ENCODE assay signal across 13 cellular contexts in genomic region chr6:119308048-119308570, GRCh38. TPM values are rescaled to one million over a fixed set of nuclear protein-coding genes. Genes with fewer than 3 reads are reported as not detected.
DNase-seq lines count a peak whose midpoint lies in the region; ATAC-seq and TF ChIP-seq lines count a peak whose summit lies in the region.
"Had no signal": no experiment of that assay in that cellular context is flagged by ENCODE, and none has a peak within 500 bp of the region (broad histone marks: within the 10 kb centered on the region; RNA-seq: fewer than 3 reads in every experiment).

No MANE protein-coding gene starts in this region.

- H3K27me3 ChIP-seq in body of pancreas = no peaks in the 10 kb centered on the region
- no peaks in the 10 kb centered on the region for H3K27me3 ChIP-seq in mesenchymal stem cell (ENCODE audit: control insufficient read depth in 1 of 2, insufficient read depth in 1 of 2, low read length in 2 of 2)
- H3K27me3 ChIP-seq: tibial nerve had no signal

- no peak for DNase-seq in Calu3
- DNase-seq in body of pancreas = no peak
- DNase-seq in mesenchymal stem cell = peak; percentile 81
- DNase-seq in T-helper 2 cell treated with Interferon-gamma antibody and Interleukin-4, amounts not matched to agents 5 μg/mL and 100 μg/mL, for 36 hours (ENCODE audit: low spot score) = no peak
- DNase-seq in COR-L47 (lab: John Stamatoyannopoulos, UW) = no peak
- DNase-seq in NCI-H2227 (lab: John Stamatoyannopoulos, UW; ENCODE audit: unreplicated experiment) = no peak
- DNase-seq: activated naive CD8-positive, alpha-beta T cell treated with anti-CD3 and anti-CD28 coated beads, Interleukin-2, amount 50 U/mL, for 24 hours; NCI-H1417 treated with DMSO at 0.1 percent for 48 hours; T-helper 9 cell had no signal

- no peak overlapping the region for H4K91ac ChIP-seq in mesenchymal stem cell (ENCODE audit: low read length)

- intact Hi-C loops in Calu3 (cut with micrococcal nuclease; ENCODE audit: unreplicated experiment) (loop anchor here (5.0 kb wide), 1 partner anchor 176 kb away; no protein-coding TSS in a partner anchor), body of pancreas (cut with DNase I) (no loop called here)

- peaks cover 0 to 2% of the 10 kb centered on the region in 2 donors for H3K36me3 ChIP-seq in body of pancreas (replicated peaks in 1 of 2; ENCODE audit: insufficient read depth in 1 of 2, low read depth in 2 of 2)
- H3K36me3 ChIP-seq in mesenchymal stem cell (ENCODE audit: control insufficient read depth in 1 of 2, insufficient read depth in 2 of 2, low read depth in 1 of 2, low read length in 2 of 2) = peaks cover 0 to 46% of the 10 kb centered on the region in 2 experiments

- H2AK5ac ChIP-seq in mesenchymal stem cell (ENCODE audit: low read length, severe bottlenecking) = no peak overlapping the region

- CTCF ChIA-PET in Calu3 (lab: Charles Lee) = no interaction called here

- H3K27ac Mint-ChIP-seq in Calu3 (ENCODE audit: unreplicated experiment) = peak overlapping the region; percentile 38
- no peak overlapping the region for H3K27ac Mint-ChIP-seq in T-helper 2 cell treated with Interferon-gamma antibody and Interleukin-4, amounts not matched to agents 5 μg/mL and 100 μg/mL, for 36 hours
- H3K27ac Mint-ChIP-seq: activated naive CD8-positive, alpha-beta T cell treated with anti-CD3 and anti-CD28 coated beads, Interleukin-2, amount 50 U/mL, for 24 hours had no signal

- TF ChIP-seq CTCF in Calu3 (IDR thresholded peaks at IDR 0.05; ENCODE audit: unreplicated experiment) (no peak), body of pancreas (IDR thresholded peaks at IDR 0.05) (no peak)

- no peak overlapping the region for H4K8ac ChIP-seq in mesenchymal stem cell (ENCODE audit: low read length)

- H3K4me3 ChIP-seq in body of pancreas (no peak overlapping the region), mesenchymal stem cell (ENCODE audit: insufficient read depth in 1 of 2, low read depth in 1 of 2, low read length in 2 of 2) (no peak overlapping the region)
- H3K4me3 ChIP-seq: skin epidermis, tibial nerve had no signal

- WGBS in body of pancreas, 2 donors = 79 to 80% methylated on average over 2 of the region's 2 CpGs
- WGBS in mesenchymal stem cell = 33% methylated on average over 1 of the region's 2 CpGs

- H2BK15ac ChIP-seq in mesenchymal stem cell (ENCODE audit: low read depth, poor library complexity, severe bottlenecking) = no peak overlapping the region

- no peaks in the 10 kb centered on the region for H3K9me3 ChIP-seq in body of pancreas
- no peaks in the 10 kb centered on the region for H3K9me3 ChIP-seq in mesenchymal stem cell (ENCODE audit: control insufficient read depth, low read length)
- H3K9me3 ChIP-seq: tibial nerve had no signal

- no peak overlapping the region for H3K14ac ChIP-seq in mesenchymal stem cell (ENCODE audit: low read length in 2 of 2)

- no peaks in the 10 kb centered on the region for H3K9me3 Mint-ChIP-seq in Calu3 (ENCODE audit: low read depth, unreplicated experiment)
- H3K9me3 Mint-ChIP-seq in T-helper 2 cell treated with Interferon-gamma antibody and Interleukin-4, amounts not matched to agents 5 μg/mL and 100 μg/mL, for 36 hours = no peaks in the 10 kb centered on the region
- H3K9me3 Mint-ChIP-seq: activated naive CD8-positive, alpha-beta T cell treated with anti-CD3 and anti-CD28 coated beads, Interleukin-2, amount 50 U/mL, for 24 hours had no signal

- no peak overlapping the region for H2BK120ac ChIP-seq in mesenchymal stem cell (ENCODE audit: low read depth, low read length)

- H2AFZ ChIP-seq in mesenchymal stem cell (ENCODE audit: low read depth, low read length) = no peak overlapping the region

- no peak for TF ChIP-seq POLR2A in body of pancreas (IDR thresholded peaks at IDR 0.05)
- TF ChIP-seq POLR2A in GM18505 (IDR thresholded peaks at IDR 0.05; ENCODE audit: borderline replicate concordance, extremely low read depth, insufficient read depth, insufficient read length) = no peak

- H3K36me3 Mint-ChIP-seq in Calu3 (ENCODE audit: insufficient read depth, unreplicated experiment) = no peaks in the 10 kb centered on the region
- peaks cover 35% of the 10 kb centered on the region for H3K36me3 Mint-ChIP-seq in T-helper 2 cell treated with Interferon-gamma antibody and Interleukin-4, amounts not matched to agents 5 μg/mL and 100 μg/mL, for 36 hours (ENCODE audit: low read depth)

- no TSS peak for BruUV-seq in Calu3 (replicated peaks; lab: Mats Ljungman, UMichigan)

- H3K4me1 ChIP-seq in body of pancreas = peaks cover 23% of the 10 kb centered on the region
- H3K4me1 ChIP-seq in mesenchymal stem cell (ENCODE audit: control insufficient read depth, insufficient read depth, low read depth, low read length) = peaks cover 2% of the 10 kb centered on the region

- no peak overlapping the region for H2BK12ac ChIP-seq in mesenchymal stem cell (ENCODE audit: low read length in 2 of 2)

- H3K23ac ChIP-seq in mesenchymal stem cell (ENCODE audit: low read length in 2 of 2) = no peak overlapping the region

- peaks cover 10% of the 10 kb centered on the region for H3K79me1 ChIP-seq in mesenchymal stem cell (replicated peaks; ENCODE audit: low read length, poor library complexity, severe bottlenecking)

- no peak overlapping the region for H3K4ac ChIP-seq in mesenchymal stem cell (ENCODE audit: low read depth in 1 of 2, low read length in 2 of 2)

- H3K4me1 Mint-ChIP-seq in Calu3 (ENCODE audit: low read depth, unreplicated experiment) = peaks cover 43% of the 10 kb centered on the region
- H3K4me1 Mint-ChIP-seq in T-helper 2 cell treated with Interferon-gamma antibody and Interleukin-4, amounts not matched to agents 5 μg/mL and 100 μg/mL, for 36 hours (ENCODE audit: low read depth) = peaks cover 44% of the 10 kb centered on the region

- no peak overlapping the region for H2BK5ac ChIP-seq in mesenchymal stem cell (ENCODE audit: low read depth, low read length, poor library complexity, severe bottlenecking)

- H3K27ac ChIP-seq in body of pancreas = peak overlapping the region in 1 of 4 donors; percentile 67
- peak overlapping the region; percentile 28 for H3K27ac ChIP-seq in mesenchymal stem cell (ENCODE audit: low read length, poor library complexity, severe bottlenecking)
- H3K27ac ChIP-seq: skin epidermis, tibial nerve had no signal

- no peak overlapping the region for H3K4me2 ChIP-seq in mesenchymal stem cell (ENCODE audit: low read length, poor library complexity, severe bottlenecking)

- ATAC-seq in body of pancreas (peak; percentile 51), GM18505 (IDR thresholded peaks at IDR 0.05; ENCODE audit: unreplicated experiment) (no peak)
- ATAC-seq: activated naive CD8-positive, alpha-beta T cell treated with anti-CD3 and anti-CD28 coated beads, Interleukin-2, amount 50 U/mL, for 24 hours had no signal

- no peak for TF ChIP-seq EP300 in Ishikawa (IDR thresholded peaks at IDR 0.05; ENCODE audit: borderline replicate concordance)

- H3K9ac ChIP-seq in mesenchymal stem cell (ENCODE audit: low read length) = peak overlapping the region; percentile 67

- H3K18ac ChIP-seq in mesenchymal stem cell (ENCODE audit: low read depth in 1 of 2, low read length in 2 of 2) = no peak overlapping the region

- H3K4me3 Mint-ChIP-seq in Calu3 (ENCODE audit: low read depth, unreplicated experiment) = no peak overlapping the region
- no peak overlapping the region for H3K4me3 Mint-ChIP-seq in T-helper 2 cell treated with Interferon-gamma antibody and Interleukin-4, amounts not matched to agents 5 μg/mL and 100 μg/mL, for 36 hours
- H3K4me3 Mint-ChIP-seq: activated naive CD8-positive, alpha-beta T cell treated with anti-CD3 and anti-CD28 coated beads, Interleukin-2, amount 50 U/mL, for 24 hours had no signal

- TF ChIP-seq RAD21 in Ishikawa (IDR thresholded peaks at IDR 0.05; ENCODE audit: low read depth) = no peak

- H3K27me3 Mint-ChIP-seq in Calu3 (ENCODE audit: unreplicated experiment) = no peaks in the 10 kb centered on the region
- no peaks in the 10 kb centered on the region for H3K27me3 Mint-ChIP-seq in T-helper 2 cell treated with Interferon-gamma antibody and Interleukin-4, amounts not matched to agents 5 μg/mL and 100 μg/mL, for 36 hours (ENCODE audit: low read depth)
- H3K27me3 Mint-ChIP-seq: activated naive CD8-positive, alpha-beta T cell treated with anti-CD3 and anti-CD28 coated beads, Interleukin-2, amount 50 U/mL, for 24 hours had no signal

TF ChIP-seq in Ishikawa, 13 proteins besides CTCF, POLR2A, EP300 and RAD21:
- TF ChIP-seq CEBPB (IDR thresholded peaks at IDR 0.05) = peak; percentile 59; the same call in 1 of the 2 replicates
- no peak for TF ChIP-seq REST (IDR thresholded peaks at IDR 0.05; ENCODE audit: low read depth)
TF ChIP-seq in Ishikawa: peak in this region for 1.

RNA-seq across cellular contexts. Expression of gene MAN1A1, which starts 41.5 kb away (rescaled TPM):
- total RNA-seq in Calu3 (2022) = 13.3 and 13.7 TPM in 2 replicates
- 100 to 1,000 TPM in 1 of 2 donors, 10 to 100 TPM in 1; 85.4 to 109 TPM for total RNA-seq in body of pancreas
- 45.1 TPM for polyA plus RNA-seq in mesenchymal stem cell (2013, experiment 1 of 2)
- polyA plus RNA-seq in mesenchymal stem cell (2013, experiment 2 of 2) = 45.7 TPM
